In the genomic region with DNA sequence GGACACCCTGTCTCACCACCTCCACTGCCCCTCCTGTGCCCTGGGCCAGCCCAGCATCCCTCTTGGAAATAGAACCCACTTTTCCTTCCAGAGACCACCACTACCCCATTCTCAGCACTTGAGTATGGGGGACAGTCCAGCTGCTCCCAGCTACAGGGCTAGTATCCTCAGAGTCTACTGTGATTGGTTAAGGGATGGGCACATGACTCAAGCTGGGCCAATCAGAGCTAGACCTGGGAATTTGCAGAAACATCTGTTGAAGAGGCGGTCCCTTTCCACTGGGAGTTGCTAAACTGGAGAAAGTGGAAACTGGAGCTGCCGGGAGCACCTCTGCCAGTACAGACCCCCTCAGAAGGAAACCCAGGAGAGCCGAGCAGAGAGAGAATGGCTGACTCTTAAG, we compare ENCODE assay signal across 24 cellular contexts.
DNase-seq lines count a peak whose midpoint lies in the region; ATAC-seq, FAIRE-seq and TF ChIP-seq lines count a peak whose summit lies in the region.
"Had no signal": no experiment of that assay in that cellular context is flagged by ENCODE, and none has a peak within 500 bp of the region (broad histone marks: within the 10 kb centered on the region; RNA-seq: fewer than 3 reads in every experiment).

No MANE protein-coding gene starts in this region.

- WGBS in K562 (ENCODE audit: insufficient coverage, low coverage, missing lambda C conversion rate) = 10% methylated on average over 3 of the region's 3 CpGs

- H3K27me3 ChIP-seq in K562 (ENCODE audit: control insufficient read depth in 2 of 2, insufficient read depth in 2 of 2, low read length in 2 of 2) = peaks cover 8 to 25% of the 10 kb centered on the region in 2 experiments
- H3K27me3 ChIP-seq: Peyer's patch had no signal

- H3K9ac ChIP-seq in K562 (ENCODE audit: insufficient read depth in 1 of 2, low read depth in 2 of 2, low read length in 2 of 2) = no peak overlapping the region

- H3K27ac ChIP-seq in K562 (ENCODE audit: extremely low read depth, low read depth, low read length) = no peak overlapping the region
- H3K27ac ChIP-seq: Peyer's patch, SK-N-MC had no signal

- no TSS peak for BruUV-seq in K562 (replicated peaks; lab: Mats Ljungman, UMichigan)

- no peaks in the 10 kb centered on the region for H3K4me1 ChIP-seq in K562 (replicated peaks in 1 of 2; ENCODE audit: control insufficient read depth in 2 of 2, insufficient read depth in 2 of 2, low read length in 2 of 2)
- H3K4me1 ChIP-seq: Caco-2, Peyer's patch had no signal

- DNase-seq in NCI-H82 (lab: John Stamatoyannopoulos, UW) (peak; percentile 20), NCI-H82 treated with DMSO at 0.1 percent for 48 hours (lab: John Stamatoyannopoulos, UW; ENCODE audit: unreplicated experiment) (no peak), K562 (ENCODE audit: extremely low read depth in 1 of 4, low spot score in 3 of 4) (peak in 3 of 4 experiments; percentile 64 to 73 (median 67)), posterior vena cava (ENCODE audit: low spot score) (peak; percentile 61), NCI-H524 (lab: John Stamatoyannopoulos, UW) (no peak), NCI-H2196 treated with DMSO at 0.1 percent for 48 hours (lab: John Stamatoyannopoulos, UW; ENCODE audit: unreplicated experiment) (no peak)
- DNase-seq: 8988T; Caco-2; CD4-positive, alpha-beta T cell; DMS53; KBM-7; MV-4-11; NCI-H1417 treated with DMSO at 0.1 percent for 48 hours; NCI-H1930; NCI-H526 treated with DMSO at 0.1 percent for 48 hours; NK-92 treated with Interleukin-12 subunit alpha and Interleukin-12 subunit beta, amount 100 ng/mL, for 24 hours; Peyer's patch; T-cell had no signal

- H2AFZ ChIP-seq in K562 (ENCODE audit: low read depth, low read length) = no peak overlapping the region

- TF ChIP-seq POLR2A in K562 (conservative IDR thresholded peaks at IDR 0.05) = no peak

- FAIRE-seq in K562 (lab: Jason Lieb, UNC) = no peak
- FAIRE-seq: GM12892, GM18507 had no signal

- H3K4me2 ChIP-seq in K562 (ENCODE audit: insufficient read depth, low read length) = no peak overlapping the region

- TF ChIP-seq RAD21 in Ishikawa (IDR thresholded peaks at IDR 0.05; ENCODE audit: low read depth) = no peak
- TF ChIP-seq RAD21 in K562 (CRISPR knock-in tag; conservative IDR thresholded peaks at IDR 0.05 in 1 of 2, IDR thresholded peaks at IDR 0.05 in 1 of 2) = no peak

- no peak for TF ChIP-seq CTCF in K562 (IDR thresholded peaks at IDR 0.05 in 2 of 3, conservative IDR thresholded peaks at IDR 0.05 in 1 of 3; ENCODE audit: insufficient read depth in 2 of 3, low read depth in 1 of 3, low read length in 3 of 3)

- in situ Hi-C loops in K562 (cut with MboI) = no loop called here

- H3K4me3 ChIP-seq in K562 = no peak overlapping the region
- H3K4me3 ChIP-seq: Peyer's patch, SK-N-MC had no signal

- H3K36me3 ChIP-seq in K562 (ENCODE audit: control insufficient read depth, insufficient read depth, low read length) = no peaks in the 10 kb centered on the region
- H3K36me3 ChIP-seq: Peyer's patch had no signal

- CTCF ChIA-PET in K562 (lab: Yijun Ruan, JAX; ENCODE audit: low intra/inter-chr PET ratio) = no interaction called here

- H4K20me1 ChIP-seq in K562 (replicated peaks; ENCODE audit: control insufficient read depth, insufficient read depth, low read length) = no peaks in the 10 kb centered on the region

- no peaks in the 10 kb centered on the region for H3K79me2 ChIP-seq in K562 (ENCODE audit: control insufficient read depth, insufficient read depth, low read length)

- intact Hi-C loops in K562 (cut with micrococcal nuclease) = no loop called here
- intact Hi-C loops in posterior vena cava (cut with DNase I) = no loop called here

- no peaks in the 10 kb centered on the region for H3K9me3 ChIP-seq in K562 (replicated peaks; ENCODE audit: control insufficient read depth, insufficient read depth, low read depth, low read length)
- H3K9me3 ChIP-seq: Caco-2, Peyer's patch had no signal

- ATAC-seq in K562 (peak; percentile 79), HG03097 (IDR thresholded peaks at IDR 0.05; ENCODE audit: low FRiP score, unreplicated experiment) (no peak)
- ATAC-seq: Right ventricle myocardium inferior, T-cell had no signal

- POLR2A ChIA-PET in K562 (lab: Yijun Ruan, JAX) = interaction anchor here (0.6 kb wide), 1 partner anchor 290 kb away, joined by 3 read pairs; no protein-coding TSS in a partner anchor

- H3K9me1 ChIP-seq in K562 (ENCODE audit: control insufficient read depth, insufficient read depth, low read length) = no peaks in the 10 kb centered on the region

- TF ChIP-seq EP300 in Ishikawa (IDR thresholded peaks at IDR 0.05; ENCODE audit: borderline replicate concordance) = no peak
- no peak for TF ChIP-seq EP300 in K562 (IDR thresholded peaks at IDR 0.05; ENCODE audit: low read length)

TF ChIP-seq in Ishikawa, 13 proteins besides CTCF, POLR2A, EP300 and RAD21:
- TF ChIP-seq, protein P1, sequence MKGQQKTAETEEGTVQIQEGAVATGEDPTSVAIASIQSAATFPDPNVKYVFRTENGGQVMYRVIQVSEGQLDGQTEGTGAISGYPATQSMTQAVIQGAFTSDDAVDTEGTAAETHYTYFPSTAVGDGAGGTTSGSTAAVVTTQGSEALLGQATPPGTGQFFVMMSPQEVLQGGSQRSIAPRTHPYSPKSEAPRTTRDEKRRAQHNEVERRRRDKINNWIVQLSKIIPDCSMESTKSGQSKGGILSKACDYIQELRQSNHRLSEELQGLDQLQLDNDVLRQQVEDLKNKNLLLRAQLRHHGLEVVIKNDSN (IDR thresholded peaks at IDR 0.05) = peak; percentile 88
- no peak for TF ChIP-seq FOXM1 (IDR thresholded peaks at IDR 0.05; ENCODE audit: borderline replicate concordance, low read depth)

TF ChIP-seq in K562, 482 proteins besides CTCF, POLR2A, EP300 and RAD21:
- TF ChIP-seq NFYB (IDR thresholded peaks at IDR 0.05; ENCODE audit: extremely low read depth, insufficient read length) (peak; percentile 82), RBM25 (IDR thresholded peaks at IDR 0.05; ENCODE audit: low read depth, low read length, severe bottlenecking) (peak; percentile 26), RAD51 (IDR thresholded peaks at IDR 0.05; ENCODE audit: borderline replicate concordance, low read depth) (peak; percentile 80), ZNF217 (CRISPR knock-in tag; IDR thresholded peaks at IDR 0.05) (no peak)
- TF ChIP-seq, protein P1 (CRISPR knock-in tag; IDR thresholded peaks at IDR 0.05) = peak; percentile 89
- TF ChIP-seq, protein P2, sequence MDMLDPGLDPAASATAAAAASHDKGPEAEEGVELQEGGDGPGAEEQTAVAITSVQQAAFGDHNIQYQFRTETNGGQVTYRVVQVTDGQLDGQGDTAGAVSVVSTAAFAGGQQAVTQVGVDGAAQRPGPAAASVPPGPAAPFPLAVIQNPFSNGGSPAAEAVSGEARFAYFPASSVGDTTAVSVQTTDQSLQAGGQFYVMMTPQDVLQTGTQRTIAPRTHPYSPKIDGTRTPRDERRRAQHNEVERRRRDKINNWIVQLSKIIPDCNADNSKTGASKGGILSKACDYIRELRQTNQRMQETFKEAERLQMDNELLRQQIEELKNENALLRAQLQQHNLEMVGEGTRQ (CRISPR knock-in tag; IDR thresholded peaks at IDR 0.05) = peak; percentile 93

Comparison
In these comparisons a context has a peak if more than half of its experiments do, and no peak if none do; other contexts are left out.
1. DNase-seq: peak in NCI-H82 (single experiment), K562 (3 of 4) and posterior vena cava (single experiment); none in NCI-H82 treated with DMSO at 0.1 percent for 48 hours (single experiment), NCI-H524 (0 of 2) and NCI-H2196 treated with DMSO at 0.1 percent for 48 hours (single experiment).